ENCODE assay signal across 26 cellular contexts in the genomic region with DNA sequence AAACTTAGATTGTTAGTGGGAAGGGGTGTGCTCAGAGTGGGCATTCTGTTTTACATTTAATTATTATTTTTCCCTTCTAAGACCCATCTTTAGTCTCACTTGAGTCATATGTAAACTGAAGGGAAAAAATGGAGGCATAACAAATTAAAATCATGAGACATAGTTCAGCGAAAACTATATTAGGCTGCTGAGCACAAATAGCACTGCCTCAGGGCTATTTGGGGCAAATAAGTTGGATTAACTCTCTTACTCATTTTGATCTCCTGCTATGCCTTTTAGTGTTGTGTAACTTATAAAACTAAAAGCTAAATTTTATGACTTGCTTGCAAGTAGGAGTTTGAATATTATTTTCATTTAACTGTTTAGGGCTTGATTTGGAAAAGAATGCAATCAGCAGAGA.
"Had no signal": no experiment of that assay in that cellular context is flagged by ENCODE, and none has a peak within 500 bp of the region (broad histone marks: within the 10 kb centered on the region; RNA-seq: fewer than 3 reads in every experiment).

No MANE protein-coding gene starts in this region.

- DNase-seq: activated B cell treated with CpG ODN at 0.5 μM for 24 hours; activated CD4-positive, alpha-beta memory T cell treated with anti-CD3 and anti-CD28 coated beads, Interleukin-2, amount 10 ng/mL, durations not matched to agents 7 days and 5 days; activated CD4-positive, alpha-beta T cell treated with anti-CD3 and anti-CD28 coated beads for 1 hour; activated CD4-positive, alpha-beta T cell treated with anti-CD3 and anti-CD28 coated beads, Interleukin-2, amount 50 U/mL, for 1 hour; activated CD8-positive, alpha-beta memory T cell treated with anti-CD3 and anti-CD28 coated beads, Interleukin-2, amount 50 U/mL, for 4 hours; activated gamma-delta T cell treated with Interleukin-2 at 50 U/mL for 16 hours; activated naive CD4-positive, alpha-beta T cell treated with anti-CD3 and anti-CD28 coated beads, Interleukin-2, amount 10 ng/mL, durations not matched to agents 7 days and 5 days; activated naive CD8-positive, alpha-beta T cell treated with anti-CD3 and anti-CD28 coated beads for 36 hours; activated T-cell treated with anti-CD3 and anti-CD28 coated beads, Interleukin-2, amount 50 U/mL, for 72 hours; adrenal gland; anterior cingulate cortex; cerebellar nuclear complex; MM.1S; NCI-H1105 treated with DMSO at 0.1 percent for 48 hours; NCI-H1436 treated with DMSO at 0.1 percent for 48 hours; NCI-H187; NCI-H2081; NCI-H510A treated with DMSO at 0.1 percent for 48 hours; NCI-H69; NK-92 treated with Interleukin-12 subunit alpha and Interleukin-12 subunit beta, amount 100 ng/mL, for 24 hours; OCI-M1; RPMI8226; T-helper 17 cell; T1000 had no signal

- H3K27me3 ChIP-seq: adrenal gland had no signal

- H3K36me3 ChIP-seq: adrenal gland had no signal

- H3K27ac ChIP-seq: adrenal gland had no signal

- H3K4me1 ChIP-seq: adrenal gland had no signal

- H3K9me3 ChIP-seq: adrenal gland had no signal

- ATAC-seq: activated T-cell treated with anti-CD3 and anti-CD28 coated beads, Interleukin-2, amount 50 U/mL, for 72 hours; Panc1; Right ventricle myocardium inferior; T-helper 17 cell had no signal

- H3K4me3 ChIP-seq: adrenal gland had no signal
